Comparison of ENCODE assay signal across 9 cellular contexts in genomic region chrX:119990409-119990994, GRCh38. TPM values are rescaled to one million over a fixed set of nuclear protein-coding genes. Genes with fewer than 3 reads are reported as not detected.
DNase-seq lines count a peak whose midpoint lies in the region; ATAC-seq, FAIRE-seq and TF ChIP-seq lines count a peak whose summit lies in the region.
"Had no signal": no experiment of that assay in that cellular context is flagged by ENCODE, and none has a peak within 500 bp of the region (broad histone marks: within the 10 kb centered on the region; RNA-seq: fewer than 3 reads in every experiment).

No MANE protein-coding gene starts in this region.

- ATAC-seq in naive thymus-derived CD8-positive, alpha-beta T cell: peak; percentile 59
- ATAC-seq in GM18505 (IDR thresholded peaks at IDR 0.05; ENCODE audit: unreplicated experiment): no peak

- no peaks in the 10 kb centered on the region for H3K36me3 Mint-ChIP-seq in CD4-positive, alpha-beta memory T cell
- H3K36me3 Mint-ChIP-seq in naive thymus-derived CD8-positive, alpha-beta T cell: no peaks in the 10 kb centered on the region

- in situ Hi-C loops in HAP-1 (cut with MboI; ENCODE audit: low sequenced_read_pairs): no loop called here

- peak overlapping the region in 1 of 7 donors; percentile 43 for H3K27ac Mint-ChIP-seq in CD4-positive, alpha-beta memory T cell
- peak overlapping the region in 2 of 10 donors; percentile 22 to 43 for H3K27ac Mint-ChIP-seq in naive thymus-derived CD8-positive, alpha-beta T cell

- H3K27ac ChIP-seq in CD4-positive, alpha-beta memory T cell (ENCODE audit: low read depth, low read length): no peak overlapping the region

- H3K4me3 Mint-ChIP-seq in CD4-positive, alpha-beta memory T cell: peak overlapping the region; percentile 53 to 80 (median 64)
- H3K4me3 Mint-ChIP-seq in naive thymus-derived CD8-positive, alpha-beta T cell: peak overlapping the region; percentile 56 to 87 (median 73)

- CTCF ChIA-PET in CD4-positive, alpha-beta memory T cell (lab: Charles Lee; ENCODE audit: partially characterized antibody): interaction anchor here (2.5 kb wide), 1 partner anchor 10 kb away, joined by 7 read pairs; no protein-coding TSS in a partner anchor

- no peak for FAIRE-seq in H54 (lab: Jason Lieb, UNC)

- TF ChIP-seq POLR2A in GM18505 (IDR thresholded peaks at IDR 0.05; ENCODE audit: borderline replicate concordance, extremely low read depth, insufficient read depth, insufficient read length) (no peak), H54 (IDR thresholded peaks at IDR 0.05; ENCODE audit: low read depth, low read length) (no peak)

- DNase-seq in CD4-positive, alpha-beta memory T cell: no peak
- peak; percentile 32 to 82 for DNase-seq in HAP-1 (ENCODE audit: low spot score in 2 of 2)
- DNase-seq in astrocyte of the hippocampus (ENCODE audit: low read depth, low spot score): peak; percentile 15
- peak in 1 of 10 donors; percentile 3 for DNase-seq in naive thymus-derived CD8-positive, alpha-beta T cell
- no peak for DNase-seq in dedifferentiated amniotic fluid mesenchymal stem cell (ENCODE audit: extremely low spot score)
- DNase-seq in GDM1 (lab: John Stamatoyannopoulos, UW): no peak
- no peak for DNase-seq in H54 (ENCODE audit: insufficient read length, low spot score)
- DNase-seq: SW 1271 had no signal

- peaks cover 0 to 3% (median 0%) of the 10 kb centered on the region in 8 donors for H3K9me3 Mint-ChIP-seq in CD4-positive, alpha-beta memory T cell
- peaks cover 0 to 3% (median 0%) of the 10 kb centered on the region in 9 donors for H3K9me3 Mint-ChIP-seq in naive thymus-derived CD8-positive, alpha-beta T cell

- no peaks in the 10 kb centered on the region for H3K27me3 ChIP-seq in CD4-positive, alpha-beta memory T cell (ENCODE audit: insufficient read depth, low read length)
- H3K27me3 ChIP-seq in HAP-1 (ENCODE audit: low read depth): no peaks in the 10 kb centered on the region

- H3K4me1 Mint-ChIP-seq in CD4-positive, alpha-beta memory T cell: peaks cover 5 to 24% (median 16%) of the 10 kb centered on the region in 4 donors
- H3K4me1 Mint-ChIP-seq in naive thymus-derived CD8-positive, alpha-beta T cell: peaks cover 6 to 18% (median 17%) of the 10 kb centered on the region in 4 donors

- intact Hi-C loops in CD4-positive, alpha-beta memory T cell (cut with micrococcal nuclease): no loop called here

- no peak overlapping the region for H3K4me3 ChIP-seq in CD4-positive, alpha-beta memory T cell (ENCODE audit: low read length in 2 of 2)
- peak overlapping the region; percentile 43 for H3K4me3 ChIP-seq in HAP-1

- H3K4me1 ChIP-seq in CD4-positive, alpha-beta memory T cell (ENCODE audit: insufficient read depth, low read length): peaks cover 13% of the 10 kb centered on the region
- H3K4me1 ChIP-seq in HAP-1: peaks cover 23% of the 10 kb centered on the region

- no peaks in the 10 kb centered on the region for H3K9me3 ChIP-seq in CD4-positive, alpha-beta memory T cell (ENCODE audit: control insufficient read depth in 1 of 2, low read length in 2 of 2)
- H3K9me3 ChIP-seq in HAP-1: no peaks in the 10 kb centered on the region

- H3K36me3 ChIP-seq in CD4-positive, alpha-beta memory T cell (ENCODE audit: insufficient read depth, low read length): no peaks in the 10 kb centered on the region
- no peaks in the 10 kb centered on the region for H3K36me3 ChIP-seq in HAP-1 (replicated peaks)

- peaks cover 23 to 54% of the 10 kb centered on the region in 2 donors for H3K27me3 Mint-ChIP-seq in CD4-positive, alpha-beta memory T cell
- peaks cover 30 to 74% (median 55%) of the 10 kb centered on the region in 5 donors for H3K27me3 Mint-ChIP-seq in naive thymus-derived CD8-positive, alpha-beta T cell

- POLR2A ChIA-PET in CD4-positive, alpha-beta memory T cell (lab: Charles Lee; ENCODE audit: partially characterized antibody): no interaction called here
- POLR2A ChIA-PET in naive thymus-derived CD8-positive, alpha-beta T cell (lab: Charles Lee): no interaction called here

RNA-seq across cellular contexts. Expression of gene NKAP, which starts 47.0 kb away (rescaled TPM):
- total RNA-seq in CD4-positive, alpha-beta memory T cell: 10 to 100 TPM; 15.1 to 15.9 TPM
- polyA plus RNA-seq in CD4-positive, alpha-beta memory T cell: 1 to 10 TPM; 1.4 to 5.1 TPM
- 10 to 100 TPM; 17.1 to 18.7 TPM for total RNA-seq in naive thymus-derived CD8-positive, alpha-beta T cell
- 1 to 10 TPM; 2.4 to 6.3 (median 2.8) TPM for polyA plus RNA-seq in naive thymus-derived CD8-positive, alpha-beta T cell

Comparison
In these comparisons a context has a peak if more than half of its experiments do, and no peak if none do; other contexts are left out.
1. DNase-seq: peak in HAP-1 (2 of 2) and astrocyte of the hippocampus (single experiment); none in CD4-positive, alpha-beta memory T cell (0 of 5), dedifferentiated amniotic fluid mesenchymal stem cell (single experiment), GDM1 (single experiment) and H54 (single experiment).